ENCODE assay signal across 20 cellular contexts in the genomic region with DNA sequence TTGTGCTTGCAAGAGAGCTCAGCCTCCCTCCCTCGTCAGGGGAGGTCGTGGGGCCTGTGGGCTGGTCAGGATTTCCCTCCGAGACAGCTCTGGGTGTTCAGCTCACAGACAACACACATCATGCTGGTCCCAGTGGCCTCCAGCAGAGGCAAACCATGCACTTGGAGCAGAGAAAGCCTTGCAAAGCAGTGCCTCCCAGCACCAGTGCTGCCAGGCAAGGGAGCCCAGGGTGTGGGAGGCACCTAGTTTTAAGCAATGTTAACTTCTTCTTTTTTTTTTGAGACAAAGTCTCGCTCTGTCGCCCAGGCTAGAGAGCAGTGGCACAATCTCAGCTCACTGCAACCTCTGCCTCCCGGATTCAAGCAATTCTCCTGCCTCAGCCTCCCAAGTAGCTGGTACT.
A peak's percentile ranks its signal among the peaks of the same experiment; 100 is the strongest.
DNase-seq lines count a peak whose midpoint lies in the region; ATAC-seq lines count a peak whose summit lies in the region.
"Had no signal": no experiment of that assay in that cellular context is flagged by ENCODE, and none has a peak within 500 bp of the region (broad histone marks: within the 10 kb centered on the region; RNA-seq: fewer than 3 reads in every experiment).

No MANE protein-coding gene starts in this region.

- DNase-seq in NAMALWA (ENCODE audit: low spot score) = peak; percentile 9
- DNase-seq in memory B cell (ENCODE audit: low spot score in 2 of 2) = peak in 1 of 2 donors; percentile 12
- DNase-seq in T-helper 1 cell = no peak
- no peak for DNase-seq in activated CD8-positive, alpha-beta memory T cell treated with anti-CD3 and anti-CD28 coated beads for 24 hours
- DNase-seq in DMS79 (lab: John Stamatoyannopoulos, UW) = no peak
- DNase-seq: amniotic stem cell; effector memory CD8-positive, alpha-beta T cell; H9; mesendoderm; NCI-H2029 treated with DMSO at 0.1 percent for 48 hours; NCI-H69; nephron progenitor cell; psoas muscle; stimulated activated naive CD4-positive, alpha-beta T cell; transverse colon had no signal

- no peaks in the 10 kb centered on the region for H3K36me3 Mint-ChIP-seq in memory B cell
- H3K36me3 Mint-ChIP-seq: WTC11 had no signal

- H3K27me3 Mint-ChIP-seq in memory B cell = peaks cover 9% of the 10 kb centered on the region

- ATAC-seq in GM18511 (IDR thresholded peaks at IDR 0.05; ENCODE audit: unreplicated experiment) (peak; percentile 53), HG02759 (IDR thresholded peaks at IDR 0.05; ENCODE audit: unreplicated experiment) (peak; percentile 42), memory B cell (ENCODE audit: low read depth) (peak; percentile 82), GM21619 (IDR thresholded peaks at IDR 0.05; ENCODE audit: unreplicated experiment) (no peak)
- ATAC-seq: effector memory CD8-positive, alpha-beta T cell; psoas muscle; WTC11 had no signal

- peaks cover 5% of the 10 kb centered on the region for H3K9me3 Mint-ChIP-seq in memory B cell
- H3K9me3 Mint-ChIP-seq: T-helper 1 cell treated with Interleukin-12 subunit alpha and Interleukin-12 subunit beta and Interleukin-4 antibody, amounts not matched to agents 30 μg/mL and 1 μg/mL, for 36 hours had no signal

- peaks cover 11% of the 10 kb centered on the region for H3K4me1 Mint-ChIP-seq in memory B cell
- H3K4me1 Mint-ChIP-seq: H9, WTC11 had no signal

- peak overlapping the region; percentile 67 for H3K4me3 Mint-ChIP-seq in memory B cell
- H3K4me3 Mint-ChIP-seq: effector memory CD8-positive, alpha-beta T cell; H9; nephron progenitor cell; T-helper 1 cell treated with Interleukin-12 subunit alpha and Interleukin-12 subunit beta and Interleukin-4 antibody, amounts not matched to agents 30 μg/mL and 1 μg/mL, for 36 hours; WTC11 had no signal

- peak overlapping the region; percentile 79 for H3K27ac Mint-ChIP-seq in memory B cell
- H3K27ac Mint-ChIP-seq: effector memory CD8-positive, alpha-beta T cell; H9; nephron progenitor cell; T-helper 1 cell treated with Interleukin-12 subunit alpha and Interleukin-12 subunit beta and Interleukin-4 antibody, amounts not matched to agents 30 μg/mL and 1 μg/mL, for 36 hours; WTC11 had no signal
